Comparison of ENCODE assay signal across 11 cellular contexts in genomic region chrX:75547783-75548182, GRCh38. TPM values are rescaled to one million over a fixed set of nuclear protein-coding genes. Genes with fewer than 3 reads are reported as not detected.
DNase-seq lines count a peak whose midpoint lies in the region; ATAC-seq and TF ChIP-seq lines count a peak whose summit lies in the region.
"Had no signal": no experiment of that assay in that cellular context is flagged by ENCODE, and none has a peak within 500 bp of the region (broad histone marks: within the 10 kb centered on the region; RNA-seq: fewer than 3 reads in every experiment).

No MANE protein-coding gene starts in this region.

- 13 to 32% (median 25%) methylated on average over 3 of the region's 3 CpGs for WGBS in psoas muscle, 3 donors

- H3K27me3 Mint-ChIP-seq in CD8-positive, alpha-beta T cell (ENCODE audit: low read depth) = no peaks in the 10 kb centered on the region
- no peaks in the 10 kb centered on the region for H3K27me3 Mint-ChIP-seq in activated naive CD4-positive, alpha-beta T cell treated with anti-CD3 and anti-CD28 coated beads for 36 hours (ENCODE audit: low read depth)

- TF ChIP-seq CTCF in psoas muscle (IDR thresholded peaks at IDR 0.05) = no peak
- TF ChIP-seq CTCF in CD8-positive, alpha-beta T cell (IDR thresholded peaks at IDR 0.05) = no peak

- no peak overlapping the region for H3K4me3 ChIP-seq in psoas muscle
- no peak overlapping the region for H3K4me3 ChIP-seq in CD8-positive, alpha-beta T cell (ENCODE audit: low read depth, low read length)
- H3K4me3 ChIP-seq: spleen had no signal

- no peaks in the 10 kb centered on the region for H3K36me3 Mint-ChIP-seq in CD8-positive, alpha-beta T cell
- peaks cover 3% of the 10 kb centered on the region for H3K36me3 Mint-ChIP-seq in activated naive CD4-positive, alpha-beta T cell treated with anti-CD3 and anti-CD28 coated beads for 36 hours (ENCODE audit: low read depth)

- no peak overlapping the region for H3K27ac Mint-ChIP-seq in CD8-positive, alpha-beta T cell
- no peak overlapping the region for H3K27ac Mint-ChIP-seq in activated naive CD4-positive, alpha-beta T cell treated with anti-CD3 and anti-CD28 coated beads for 36 hours

- intact Hi-C loops in cardiac septum (cut with DNase I) = no loop called here
- intact Hi-C loops in psoas muscle (cut with DNase I) = no loop called here
- intact Hi-C loops in CD8-positive, alpha-beta T cell (cut with DNase I, micrococcal nuclease) = no loop called here
- intact Hi-C loops in activated naive CD4-positive, alpha-beta T cell treated with anti-CD3 and anti-CD28 coated beads for 36 hours (cut with micrococcal nuclease) = no loop called here

- no peaks in the 10 kb centered on the region for H3K4me1 ChIP-seq in psoas muscle
- H3K4me1 ChIP-seq in CD8-positive, alpha-beta T cell (ENCODE audit: insufficient read depth, low read length) = no peaks in the 10 kb centered on the region
- H3K4me1 ChIP-seq: spleen had no signal

- no peak for ATAC-seq in psoas muscle
- ATAC-seq in CD8-positive, alpha-beta T cell = no peak

- H3K4me1 Mint-ChIP-seq in CD8-positive, alpha-beta T cell (ENCODE audit: low read depth) = no peaks in the 10 kb centered on the region
- peaks cover 7% of the 10 kb centered on the region for H3K4me1 Mint-ChIP-seq in activated naive CD4-positive, alpha-beta T cell treated with anti-CD3 and anti-CD28 coated beads for 36 hours (ENCODE audit: low read depth)

- H3K27me3 ChIP-seq in psoas muscle (ENCODE audit: insufficient read depth in 3 of 3, low read length in 2 of 3) = peaks cover 0 to 7% (median 0%) of the 10 kb centered on the region in 3 donors
- H3K27me3 ChIP-seq in CD8-positive, alpha-beta T cell (ENCODE audit: insufficient read depth, low read length) = no peaks in the 10 kb centered on the region
- H3K27me3 ChIP-seq: spleen had no signal

- H3K27ac ChIP-seq in psoas muscle = no peak overlapping the region
- H3K27ac ChIP-seq in CD8-positive, alpha-beta T cell (ENCODE audit: low read depth, low read length) = no peak overlapping the region
- H3K27ac ChIP-seq: spleen had no signal

- peak; percentile 44 for DNase-seq in DMS79 (lab: John Stamatoyannopoulos, UW)
- DNase-seq in NCI-H2196 (lab: John Stamatoyannopoulos, UW; ENCODE audit: unreplicated experiment) = peak; percentile 25
- DNase-seq in cardiac septum (ENCODE audit: low spot score) = peak; percentile 74
- peak; percentile 23 to 52 for DNase-seq in psoas muscle
- DNase-seq in CD8-positive, alpha-beta T cell = no peak
- DNase-seq in NK-92 treated with Interleukin-12 subunit alpha and Interleukin-12 subunit beta, amount 100 ng/mL, for 24 hours (lab: John Stamatoyannopoulos, UW) = no peak
- no peak for DNase-seq in A172 (ENCODE audit: low spot score)
- no peak for DNase-seq in activated naive CD4-positive, alpha-beta T cell treated with anti-CD3 and anti-CD28 coated beads for 36 hours
- DNase-seq: activated T-cell treated with anti-CD3 and anti-CD28 coated beads, Interleukin-2, amount 50 U/mL, for 48 hours; NCI-H510A treated with DMSO at 0.1 percent for 48 hours; spleen had no signal

- no peaks in the 10 kb centered on the region for H3K36me3 ChIP-seq in psoas muscle (ENCODE audit: insufficient read depth in 1 of 2, low read depth in 1 of 2)
- H3K36me3 ChIP-seq in CD8-positive, alpha-beta T cell (ENCODE audit: insufficient read depth, low read length) = no peaks in the 10 kb centered on the region
- H3K36me3 ChIP-seq: spleen had no signal

- H3K9me3 ChIP-seq in psoas muscle = peaks cover 5% of the 10 kb centered on the region
- H3K9me3 ChIP-seq in CD8-positive, alpha-beta T cell (ENCODE audit: low read length) = no peaks in the 10 kb centered on the region

- no peak overlapping the region for H3K4me3 Mint-ChIP-seq in CD8-positive, alpha-beta T cell
- H3K4me3 Mint-ChIP-seq in activated naive CD4-positive, alpha-beta T cell treated with anti-CD3 and anti-CD28 coated beads for 36 hours = no peak overlapping the region

- CTCF ChIA-PET in CD8-positive, alpha-beta T cell (lab: Charles Lee) = no interaction called here
- CTCF ChIA-PET in activated naive CD4-positive, alpha-beta T cell treated with anti-CD3 and anti-CD28 coated beads for 36 hours (lab: Charles Lee) = no interaction called here

- POLR2A ChIA-PET in CD8-positive, alpha-beta T cell (lab: Charles Lee) = no interaction called here

- no peaks in the 10 kb centered on the region for H3K9me3 Mint-ChIP-seq in CD8-positive, alpha-beta T cell
- H3K9me3 Mint-ChIP-seq in activated naive CD4-positive, alpha-beta T cell treated with anti-CD3 and anti-CD28 coated beads for 36 hours = peaks cover 9% of the 10 kb centered on the region

RNA-seq across cellular contexts. Expression of gene ZDHHC15, which starts 24.9 kb away (rescaled TPM):
- 2.0 TPM for total RNA-seq in cardiac septum
- under 1 TPM; 0.19 to 0.46 (median 0.25) TPM for total RNA-seq in psoas muscle
- polyA plus RNA-seq in psoas muscle = under 1 TPM; 0.06 to 0.17 (median 0.16) TPM
- total RNA-seq in CD8-positive, alpha-beta T cell = under 1 TPM; 0.06 to 0.24 TPM
- not detected in 2 replicates for total RNA-seq in A172 (2014; rRNA removed; shearing (Covaris generic))
- total RNA-seq in activated naive CD4-positive, alpha-beta T cell treated with anti-CD3 and anti-CD28 coated beads for 36 hours = under 1 TPM; 0.17 to 0.21 TPM

Comparison
In these comparisons a context has a peak if more than half of its experiments do, and no peak if none do; other contexts are left out.
1. DNase-seq: peak in DMS79 (single experiment), NCI-H2196 (single experiment), cardiac septum (single experiment) and psoas muscle (2 of 2); none in CD8-positive, alpha-beta T cell (0 of 7), NK-92 treated with Interleukin-12 subunit alpha and Interleukin-12 subunit beta, amount 100 ng/mL, for 24 hours (single experiment), A172 (single experiment) and activated naive CD4-positive, alpha-beta T cell treated with anti-CD3 and anti-CD28 coated beads for 36 hours (single experiment).